In the genomic region with DNA sequence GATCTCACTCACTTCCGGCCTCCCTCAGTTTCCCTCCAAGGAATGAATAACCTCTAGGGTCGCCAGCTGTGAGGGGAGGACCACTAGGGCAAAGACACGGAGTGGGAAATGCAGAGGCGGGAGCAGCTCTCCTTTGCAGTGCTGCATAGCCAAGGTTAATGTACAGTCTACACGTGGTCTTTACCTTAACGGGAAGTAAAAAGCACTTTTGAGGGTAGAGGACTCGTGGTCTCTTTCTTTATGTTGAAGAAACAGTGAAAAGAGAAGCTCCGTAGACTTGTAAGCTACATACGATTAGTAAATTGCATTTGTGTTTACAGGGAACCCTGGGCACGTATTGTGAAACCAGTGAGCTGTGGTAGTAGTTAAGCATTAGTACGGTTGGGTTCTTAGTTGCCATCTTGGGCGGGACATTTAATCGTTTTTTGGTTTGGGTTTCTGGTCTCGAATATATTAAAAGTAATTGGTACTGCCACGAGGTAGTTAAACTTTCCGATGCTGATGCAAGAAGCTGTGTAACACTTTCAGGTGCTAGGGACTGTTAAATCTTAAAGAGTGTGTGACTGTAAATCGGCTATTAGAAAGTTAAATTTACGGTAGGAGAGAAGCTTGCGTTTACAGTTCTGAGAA, we compare ENCODE assay signal across 8 cellular contexts. TPM values are rescaled to one million over a fixed set of nuclear protein-coding genes. Genes with fewer than 3 reads are reported as not detected.
DNase-seq lines count a peak whose midpoint lies in the region; ATAC-seq and TF ChIP-seq lines count a peak whose summit lies in the region.

No MANE protein-coding gene starts in this region.

- peak overlapping the region; percentile 85 for H3K4me2 ChIP-seq in GM23338

- no peak for TF ChIP-seq CTCF in GM23338 (conservative IDR thresholded peaks at IDR 0.05; ENCODE audit: low read depth in 2 of 2)
- no peak for TF ChIP-seq CTCF in fibroblast of pulmonary artery (IDR thresholded peaks at IDR 0.05; ENCODE audit: low read length, missing control alignments)
- no peak for TF ChIP-seq CTCF in psoas muscle (IDR thresholded peaks at IDR 0.05)

- H3K36me3 ChIP-seq in GM23338 (ENCODE audit: insufficient read depth), result no peaks in the 10 kb centered on the region
- H3K36me3 ChIP-seq in psoas muscle (ENCODE audit: insufficient read depth in 1 of 2, low read depth in 1 of 2), result no peaks in the 10 kb centered on the region

- H3K27ac ChIP-seq in GM23338 (ENCODE audit: low read depth), result peak overlapping the region; percentile 91
- H3K27ac ChIP-seq in psoas muscle, result peak overlapping the region; percentile 86

- 1% methylated on average over 19 of the region's 19 CpGs for WGBS in psoas muscle, 3 donors

- no peaks in the 10 kb centered on the region for H3K9me2 ChIP-seq in GM23338 (ENCODE audit: insufficient read depth)

- peaks cover 27% of the 10 kb centered on the region for H3K4me1 Mint-ChIP-seq in GM23338
- H3K4me1 Mint-ChIP-seq in activated CD4-positive, alpha-beta T cell treated with anti-CD3 and anti-CD28 coated beads, Interleukin-2, amount 10 ng/mL, durations not matched to agents 24 days and 14 days, result peaks cover 30% of the 10 kb centered on the region

- intact Hi-C loops in activated CD4-positive, alpha-beta T cell treated with anti-CD3 and anti-CD28 coated beads, Interleukin-2, amount 10 ng/mL, durations not matched to agents 24 days and 14 days (cut with micrococcal nuclease), result loop anchor here (10.0 kb wide), 1 partner anchor 833 kb away; no protein-coding TSS in a partner anchor
- intact Hi-C loops in psoas muscle (cut with DNase I), result loop anchor here (5.0 kb wide), 1 partner anchor 425 kb away; a partner anchor contains a TSS

- H3K9me3 ChIP-seq in psoas muscle, result no peaks in the 10 kb centered on the region

- H4K20me1 ChIP-seq in GM23338 (replicated peaks; ENCODE audit: insufficient read depth), result peaks cover 22% of the 10 kb centered on the region

- H3K4me3 Mint-ChIP-seq in GM23338, result peak overlapping the region; percentile 99
- H3K4me3 Mint-ChIP-seq in activated CD4-positive, alpha-beta T cell treated with anti-CD3 and anti-CD28 coated beads, Interleukin-2, amount 10 ng/mL, durations not matched to agents 24 days and 14 days, result peak overlapping the region; percentile 96

- peak overlapping the region; percentile 100 for H3K27ac Mint-ChIP-seq in GM23338
- H3K27ac Mint-ChIP-seq in activated CD4-positive, alpha-beta T cell treated with anti-CD3 and anti-CD28 coated beads, Interleukin-2, amount 10 ng/mL, durations not matched to agents 24 days and 14 days, result peak overlapping the region; percentile 97

- H3F3A ChIP-seq in GM23338 (replicated peaks; ENCODE audit: low read depth), result 0 out of 2 replicates have a peak, but pooled peaks cover 4% of the 10 kb centered on the region

- ATAC-seq in GM23338 (peak; percentile 23), psoas muscle (peak in 2 of 4 donors; percentile 2 to 19)

- peak overlapping the region; percentile 49; the same call in 1 of the 2 replicates for H2AFZ ChIP-seq in GM23338

- no peaks in the 10 kb centered on the region for H3K9me3 Mint-ChIP-seq in GM23338
- no peaks in the 10 kb centered on the region for H3K9me3 Mint-ChIP-seq in activated CD4-positive, alpha-beta T cell treated with anti-CD3 and anti-CD28 coated beads, Interleukin-2, amount 10 ng/mL, durations not matched to agents 24 days and 14 days

- H3K4me1 ChIP-seq in GM23338 (ENCODE audit: insufficient read depth), result peaks cover 18% of the 10 kb centered on the region
- peaks cover 54% of the 10 kb centered on the region for H3K4me1 ChIP-seq in psoas muscle

- H3K4me3 ChIP-seq in GM23338 (peak overlapping the region; percentile 88), fibroblast of pulmonary artery (replicated peaks; ENCODE audit: low read depth, low read length) (peak overlapping the region; percentile 96), psoas muscle (peak overlapping the region; percentile 94)

- H3K27me3 ChIP-seq in GM23338 (ENCODE audit: insufficient read depth) (no peaks in the 10 kb centered on the region), psoas muscle (ENCODE audit: insufficient read depth in 3 of 3, low read length in 2 of 3) (no peaks in the 10 kb centered on the region)

- DNase-seq in NCI-H510A treated with DMSO at 0.1 percent for 48 hours (lab: John Stamatoyannopoulos, UW), result peak; percentile 10
- DNase-seq in NCI-H510A (lab: John Stamatoyannopoulos, UW), result no peak
- peak; percentile 21 for DNase-seq in GM23338 (ENCODE audit: low spot score)
- DNase-seq in Kasumi-1 (lab: John Stamatoyannopoulos, UW), result peak; percentile 61 to 75
- DNase-seq in activated CD4-positive, alpha-beta T cell treated with anti-CD3 and anti-CD28 coated beads, Interleukin-2, amount 10 ng/mL, durations not matched to agents 24 days and 14 days, result no peak
- peak; percentile 35 for DNase-seq in fibroblast of pulmonary artery (ENCODE audit: low read depth)
- no peak for DNase-seq in psoas muscle
- DNase-seq in cerebellum (ENCODE audit: low spot score), result no peak

- no peaks in the 10 kb centered on the region; the same call in 1 of the 3 replicates for H3K36me3 Mint-ChIP-seq in GM23338 (ENCODE audit: low read depth)
- H3K36me3 Mint-ChIP-seq in activated CD4-positive, alpha-beta T cell treated with anti-CD3 and anti-CD28 coated beads, Interleukin-2, amount 10 ng/mL, durations not matched to agents 24 days and 14 days (ENCODE audit: low read depth), result peaks cover 2% of the 10 kb centered on the region

- peaks cover 11% of the 10 kb centered on the region for H3K27me3 Mint-ChIP-seq in GM23338 (ENCODE audit: insufficient read depth, low read depth, poor library complexity)
- H3K27me3 Mint-ChIP-seq in activated CD4-positive, alpha-beta T cell treated with anti-CD3 and anti-CD28 coated beads, Interleukin-2, amount 10 ng/mL, durations not matched to agents 24 days and 14 days, result peaks cover 7% of the 10 kb centered on the region

- peaks cover 60% of the 10 kb centered on the region for H3K79me2 ChIP-seq in GM23338 (replicated peaks; ENCODE audit: insufficient read depth)

TF ChIP-seq in GM23338, 12 proteins besides CTCF, POLR2A, EP300 and RAD21 (continues in another document):
- TF ChIP-seq POLR2AphosphoS5 (IDR thresholded peaks at IDR 0.05; ENCODE audit: low read depth), result no peak
- TF ChIP-seq ZNF114 (CRISPR knock-in tag; IDR thresholded peaks at IDR 0.05), result no peak
- no peak for TF ChIP-seq CREB1 (CRISPR knock-in tag; IDR thresholded peaks at IDR 0.05; ENCODE audit: low read depth)
- no peak for TF ChIP-seq STAT1 (IDR thresholded peaks at IDR 0.05; ENCODE audit: unreplicated experiment)
- TF ChIP-seq EZH2 (IDR thresholded peaks at IDR 0.05; ENCODE audit: low read depth, unreplicated experiment), result no peak
- TF ChIP-seq EZH2phosphoT487 (IDR thresholded peaks at IDR 0.05; ENCODE audit: unreplicated experiment), result no peak
- TF ChIP-seq JUNB (IDR thresholded peaks at IDR 0.05; ENCODE audit: unreplicated experiment), result no peak
- TF ChIP-seq, protein P1, sequence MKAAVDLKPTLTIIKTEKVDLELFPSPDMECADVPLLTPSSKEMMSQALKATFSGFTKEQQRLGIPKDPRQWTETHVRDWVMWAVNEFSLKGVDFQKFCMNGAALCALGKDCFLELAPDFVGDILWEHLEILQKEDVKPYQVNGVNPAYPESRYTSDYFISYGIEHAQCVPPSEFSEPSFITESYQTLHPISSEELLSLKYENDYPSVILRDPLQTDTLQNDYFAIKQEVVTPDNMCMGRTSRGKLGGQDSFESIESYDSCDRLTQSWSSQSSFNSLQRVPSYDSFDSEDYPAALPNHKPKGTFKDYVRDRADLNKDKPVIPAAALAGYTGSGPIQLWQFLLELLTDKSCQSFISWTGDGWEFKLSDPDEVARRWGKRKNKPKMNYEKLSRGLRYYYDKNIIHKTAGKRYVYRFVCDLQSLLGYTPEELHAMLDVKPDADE (IDR thresholded peaks at IDR 0.05), result no peak
- TF ChIP-seq NANOG (IDR thresholded peaks at IDR 0.05; ENCODE audit: borderline replicate concordance), result no peak
- no peak for TF ChIP-seq ZNF331 (CRISPR knock-in tag; IDR thresholded peaks at IDR 0.05; ENCODE audit: low read depth)

RNA-seq across cellular contexts. Expression of a gene that starts 0.8 kb away (rescaled TPM):
- 108 and 116 TPM in 2 replicates for total RNA-seq in GM23338 (2014; rRNA removed; shearing (Covaris generic))
- 339 and 372 TPM in 2 replicates for polyA plus RNA-seq in GM23338 (2016; fragmentation: Nextera tagmentation; extraction: Ambion mirVana)
- 189 and 212 TPM in 2 replicates for total RNA-seq in activated CD4-positive, alpha-beta T cell treated with anti-CD3 and anti-CD28 coated beads, Interleukin-2, amount 10 ng/mL, durations not matched to agents 24 days and 14 days
- total RNA-seq in psoas muscle, result 10 to 100 TPM; 39.8 to 69.3 (median 53.3) TPM
- 10 to 100 TPM; 20.5 to 32.3 (median 25.7) TPM for polyA plus RNA-seq in psoas muscle
- total RNA-seq in cerebellum, result 159 TPM

RNA-seq across cellular contexts. Expression of a gene that starts 38.7 kb away (rescaled TPM):
- 2.0 and 2.3 TPM in 2 replicates for total RNA-seq in GM23338 (2014; rRNA removed; shearing (Covaris generic))
- polyA plus RNA-seq in GM23338 (2016; fragmentation: Nextera tagmentation; extraction: Ambion mirVana), result 2.0 and 2.2 TPM in 2 replicates
- not detected in 2 replicates for total RNA-seq in activated CD4-positive, alpha-beta T cell treated with anti-CD3 and anti-CD28 coated beads, Interleukin-2, amount 10 ng/mL, durations not matched to agents 24 days and 14 days
- 1 to 10 TPM in 3 of 4 donors, under 1 TPM in 1; 0.53 to 2.6 (median 2.3) TPM for total RNA-seq in psoas muscle
- polyA plus RNA-seq in psoas muscle, result 1 to 10 TPM in 2 of 3 donors, under 1 TPM in 1; 1.00 to 5.8 (median 1.4) TPM
- 1.4 TPM for total RNA-seq in cerebellum

Comparison
In these comparisons a context has a peak if more than half of its experiments do, and no peak if none do; other contexts are left out.
1. DNase-seq: peak in NCI-H510A treated with DMSO at 0.1 percent for 48 hours (single experiment), GM23338 (single experiment), Kasumi-1 (2 of 2) and fibroblast of pulmonary artery (single experiment); none in NCI-H510A (single experiment), activated CD4-positive, alpha-beta T cell treated with anti-CD3 and anti-CD28 coated beads, Interleukin-2, amount 10 ng/mL, durations not matched to agents 24 days and 14 days (single experiment), psoas muscle (0 of 2) and cerebellum (single experiment).
2. Peak in every context shown above with its lines, with median percentiles within 50 percentile points of each other: H3K4me3 ChIP-seq.